In the genomic region with DNA sequence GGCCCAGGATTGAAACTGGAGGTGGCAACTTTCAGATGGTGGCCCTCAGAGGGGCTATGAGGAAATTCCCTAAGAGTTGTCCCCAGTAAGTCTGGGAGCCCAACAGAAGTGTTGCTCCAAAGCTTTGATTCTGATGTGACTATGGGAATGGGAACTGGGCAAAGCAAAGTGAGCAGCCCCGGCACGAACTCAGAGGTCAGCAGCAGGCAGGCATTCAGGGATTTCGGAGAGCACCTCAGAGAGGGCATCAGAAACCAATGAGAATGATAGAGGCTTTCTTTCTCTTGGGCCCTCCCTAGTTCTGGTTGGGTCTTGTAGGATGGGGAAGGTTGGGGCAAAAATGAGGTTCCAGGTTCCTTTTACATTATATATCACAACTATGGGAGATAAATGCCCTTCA, we compare ENCODE assay signal across 34 cellular contexts.
"Had no signal": no experiment of that assay in that cellular context is flagged by ENCODE, and none has a peak within 500 bp of the region (broad histone marks: within the 10 kb centered on the region; RNA-seq: fewer than 3 reads in every experiment).

No MANE protein-coding gene starts in this region.

- H3K36me3 ChIP-seq: MG63 had no signal

- H3K9me3 ChIP-seq: MG63 had no signal

- H3K4me3 ChIP-seq: MG63 had no signal

- DNase-seq: Karpas-422, Kasumi-1, MG63, MM.1S, MV-4-11, NCI-H1048, NCI-H1092, NCI-H1092 treated with DMSO at 0.1 percent for 48 hours, NCI-H1105, NCI-H1105 treated with DMSO at 0.1 percent for 48 hours, NCI-H1417, NCI-H1417 treated with DMSO at 0.1 percent for 48 hours, NCI-H1436, NCI-H1436 treated with DMSO at 0.1 percent for 48 hours, NCI-H146, NCI-H1694, NCI-H1694 treated with DMSO at 0.1 percent for 48 hours, NCI-H187, NCI-H187 treated with DMSO at 0.1 percent for 48 hours, NCI-H1930, NCI-H2029, NCI-H2029 treated with DMSO at 0.1 percent for 48 hours, NCI-H2081, NCI-H2081 treated with DMSO at 0.1 percent for 48 hours, NCI-H2107, NCI-H2171, NCI-H2171 treated with DMSO at 0.1 percent for 48 hours, NCI-H2227 treated with DMSO at 0.1 percent for 48 hours, NCI-H226, NCI-H345, NCI-H446, NCI-H446 treated with DMSO at 0.1 percent for 48 hours, NCI-H510A had no signal

- H3K27ac ChIP-seq: KMS-11 had no signal
